In genomic region chr21:39345440-39345839, GRCh38 we compare ENCODE assay signal across 1 cellular context.
A peak's percentile ranks its signal among the peaks of the same experiment; 100 is the strongest.
TF ChIP-seq lines count a peak whose summit lies in the region.

No MANE protein-coding gene starts in this region.

TF ChIP-seq in K562, 482 proteins besides CTCF, POLR2A, EP300 and RAD21:
- TF ChIP-seq ZNF57 (CRISPR knock-in tag; IDR thresholded peaks at IDR 0.05) (0 out of 2 replicates have a peak, but pooled peaks have one; percentile 43), E2F6 (IDR thresholded peaks at IDR 0.05; ENCODE audit: borderline replicate concordance in 1 of 2, extremely low read depth in 1 of 2, insufficient read depth in 1 of 2, insufficient read length in 1 of 2, low read depth in 1 of 2, low read length in 1 of 2, poor library complexity in 1 of 2, severe bottlenecking in 1 of 2) (no peak)
